Comparison of ENCODE assay signal across 1 cellular context in genomic region chr2:36951030-36951518, GRCh38.
TF ChIP-seq lines count a peak whose summit lies in the region.

No MANE protein-coding gene starts in this region.

TF ChIP-seq in GM23338, 12 proteins besides CTCF, POLR2A, EP300 and RAD21 (continued from another document):
- TF ChIP-seq ZNF462 (CRISPR knock-in tag; IDR thresholded peaks at IDR 0.05) (no peak), NANOG (IDR thresholded peaks at IDR 0.05; ENCODE audit: borderline replicate concordance) (no peak), EZH2 (IDR thresholded peaks at IDR 0.05; ENCODE audit: low read depth, unreplicated experiment) (no peak), ETS1 (IDR thresholded peaks at IDR 0.05) (no peak)
